ENCODE assay signal across 8 cellular contexts in genomic region chr1:31937300-31938183, GRCh38. TPM values are rescaled to one million over a fixed set of nuclear protein-coding genes. Genes with fewer than 3 reads are reported as not detected.
A peak's percentile ranks its signal among the peaks of the same experiment; 100 is the strongest.
DNase-seq lines count a peak whose midpoint lies in the region; ATAC-seq and TF ChIP-seq lines count a peak whose summit lies in the region.

No MANE protein-coding gene starts in this region.

- H3K79me2 ChIP-seq in ACC112 (ENCODE audit: control insufficient read depth, insufficient read depth, low read length, unreplicated experiment) (peaks cover 53% of the 10 kb centered on the region), SU-DHL-6 (ENCODE audit: insufficient read depth, low read length) (peaks cover 53% of the 10 kb centered on the region)

- peak overlapping the region; percentile 48 for H2AFZ ChIP-seq in ACC112 (ENCODE audit: low read length, unreplicated experiment)
- no peak overlapping the region for H2AFZ ChIP-seq in SU-DHL-6 (ENCODE audit: low read depth, low read length, severe bottlenecking)

- ATAC-seq in GM18517 (IDR thresholded peaks at IDR 0.05; ENCODE audit: unreplicated experiment) (peak; percentile 1), HG03135 (IDR thresholded peaks at IDR 0.05; ENCODE audit: unreplicated experiment) (peak; percentile 20), right cardiac atrium (peak; percentile 81 to 82), aorta (ENCODE audit: low FRiP score) (peak; percentile 88)

- intact Hi-C loops in right cardiac atrium (cut with DNase I) (no loop called here), aorta (cut with DNase I) (loop anchor here in 1 of 2 donors (2.0 to 5.0 kb wide), 2 partner anchors 17 to 125 kb away; no protein-coding TSS in a partner anchor)

- no peak for TF ChIP-seq CTCF in SU-DHL-6 (IDR thresholded peaks at IDR 0.05; ENCODE audit: insufficient read depth, low read length, poor library complexity, severe bottlenecking)

- H3K4me3 ChIP-seq in ACC112 (ENCODE audit: low read depth, low read length) = peak overlapping the region; percentile 93
- H3K4me3 ChIP-seq in SU-DHL-6 (ENCODE audit: insufficient read depth, low read length, poor library complexity, severe bottlenecking) = peak overlapping the region; percentile 73
- H3K4me3 ChIP-seq in right cardiac atrium (ENCODE audit: low read length) = peak overlapping the region; percentile 96
- H3K4me3 ChIP-seq in aorta (ENCODE audit: low read length in 2 of 2) = peak overlapping the region; percentile 79 to 90

- H3K36me3 ChIP-seq in ACC112 (ENCODE audit: insufficient read depth, low read length) (no peaks in the 10 kb centered on the region), SU-DHL-6 (ENCODE audit: low read length) (no peaks in the 10 kb centered on the region), aorta (ENCODE audit: control insufficient read depth in 1 of 2, insufficient read depth in 2 of 2, low read length in 1 of 2) (no peaks in the 10 kb centered on the region)

- H4K20me1 ChIP-seq in SU-DHL-6 (ENCODE audit: low read depth, low read length) = peaks cover 9% of the 10 kb centered on the region; the same call in 1 of the 2 replicates

- peak overlapping the region; percentile 75 for H3K9ac ChIP-seq in SU-DHL-6 (ENCODE audit: low read length)

- H3K9me3 ChIP-seq in SU-DHL-6 (ENCODE audit: insufficient read depth, low read length) (no peaks in the 10 kb centered on the region), right cardiac atrium (ENCODE audit: control insufficient read depth, low read length) (no peaks in the 10 kb centered on the region), aorta (ENCODE audit: control insufficient read depth, low read length) (no peaks in the 10 kb centered on the region)

- H3K27me3 ChIP-seq in ACC112 (ENCODE audit: insufficient read depth, low read length) (no peaks in the 10 kb centered on the region), SU-DHL-6 (ENCODE audit: low read length) (no peaks in the 10 kb centered on the region), right cardiac atrium (ENCODE audit: control insufficient read depth, insufficient read depth) (no peaks in the 10 kb centered on the region), aorta (ENCODE audit: control insufficient read depth in 1 of 2, insufficient read depth in 2 of 2, low read length in 1 of 2) (no peaks in the 10 kb centered on the region)

- H3K4me2 ChIP-seq in SU-DHL-6 (ENCODE audit: low read depth, low read length, poor library complexity, severe bottlenecking) = peak overlapping the region; percentile 87

- H3K27ac ChIP-seq in ACC112 (ENCODE audit: low read depth, low read length) = peak overlapping the region; percentile 90
- H3K27ac ChIP-seq in SU-DHL-6 (ENCODE audit: low read depth, low read length) = peak overlapping the region; percentile 69
- H3K27ac ChIP-seq in right cardiac atrium (ENCODE audit: low read length) = peak overlapping the region; percentile 95
- H3K27ac ChIP-seq in aorta (ENCODE audit: low read depth in 1 of 2, low read length in 2 of 2) = peak overlapping the region; percentile 88 to 89

- H3K4me1 ChIP-seq in ACC112 (ENCODE audit: control insufficient read depth, insufficient read depth, low read length, unreplicated experiment) (peaks cover 45% of the 10 kb centered on the region), right cardiac atrium (ENCODE audit: control insufficient read depth, insufficient read depth, low read length) (peaks cover 11% of the 10 kb centered on the region), aorta (ENCODE audit: control insufficient read depth in 1 of 2, insufficient read depth in 2 of 2, low read length in 2 of 2) (peaks cover 0 to 4% of the 10 kb centered on the region in 2 donors)

- DNase-seq in amniotic epithelial cell (ENCODE audit: low read depth) = peak; percentile 70
- peak; percentile 86 to 95 (median 93) for DNase-seq in right cardiac atrium
- peak; percentile 90 for DNase-seq in putamen (ENCODE audit: low spot score)
- peak; percentile 90 to 96 for DNase-seq in aorta

- no peaks in the 10 kb centered on the region for H3K9me2 ChIP-seq in SU-DHL-6 (replicated peaks; ENCODE audit: insufficient read depth, low read length)

- H3F3A ChIP-seq in SU-DHL-6 (ENCODE audit: insufficient read depth) = peaks cover 19% of the 10 kb centered on the region

- under 1% methylated on average over 78 of the region's 78 CpGs for WGBS in right cardiac atrium
- WGBS in aorta, 2 donors = 1 to 2% methylated on average over 46 to 78 of the region's 78 CpGs

RNA-seq across cellular contexts. Expression of gene PTP4A2, which starts 0.6 kb away (rescaled TPM):
- total RNA-seq in right cardiac atrium = 100 to 1,000 TPM; 369 to 558 (median 421) TPM
- 158 TPM for polyA plus RNA-seq in right cardiac atrium
- 100 to 1,000 TPM; 230 to 244 TPM for total RNA-seq in aorta
- polyA plus RNA-seq in aorta = 100 to 1,000 TPM in 1 of 2 donors, 10 to 100 TPM in 1; 72.0 to 147 TPM

Comparison
In these comparisons a context has a peak if more than half of its experiments do, and no peak if none do; other contexts are left out.
1. Peak in every context shown above with its lines: DNase-seq, ATAC-seq, H3K4me3 ChIP-seq and H3K27ac ChIP-seq.
2. ATAC-seq: peak in every context shown above with its lines; median percentile 88 in aorta; 82 in right cardiac atrium; 20 in HG03135; 1 in GM18517.